Comparison of ENCODE assay signal across 7 cellular contexts in genomic region chr9:125398243-125398642, GRCh38.
"Had no signal": no experiment of that assay in that cellular context is flagged by ENCODE, and none has a peak within 500 bp of the region (broad histone marks: within the 10 kb centered on the region; RNA-seq: fewer than 3 reads in every experiment).

No MANE protein-coding gene starts in this region.

- H3K27ac Mint-ChIP-seq: GM23338, H9 had no signal

- DNase-seq: HCEC 1CT, IMR-90 had no signal

- ATAC-seq: GM23338 had no signal

- H3K4me3 ChIP-seq: GM23338 had no signal

- FAIRE-seq: H1, H54, HTR-8/SVneo had no signal

- H3K9me3 Mint-ChIP-seq: GM23338, H9 had no signal

- H3K4me2 ChIP-seq: GM23338 had no signal

- H3K4me3 Mint-ChIP-seq: GM23338, H9 had no signal
